ENCODE assay signal across 15 cellular contexts in genomic region chr1:93556291-93556690, GRCh38.
DNase-seq lines count a peak whose midpoint lies in the region; ATAC-seq and TF ChIP-seq lines count a peak whose summit lies in the region.
"Had no signal": no experiment of that assay in that cellular context is flagged by ENCODE, and none has a peak within 500 bp of the region (broad histone marks: within the 10 kb centered on the region; RNA-seq: fewer than 3 reads in every experiment).

No MANE protein-coding gene starts in this region.

- no peaks in the 10 kb centered on the region for H3K9me3 Mint-ChIP-seq in stimulated activated naive CD8-positive, alpha-beta T cell treated with anti-CD3 and anti-CD28 coated beads, Interleukin-15, amount 100 ng/mL, for 72 hours
- H3K9me3 Mint-ChIP-seq: activated CD4-positive, alpha-beta memory T cell treated with anti-CD3 and anti-CD28 coated beads, Interleukin-2, amount 10 ng/mL, durations not matched to agents 7 days and 5 days; immature natural killer cell had no signal

- H3K36me3 ChIP-seq in Karpas-422 (ENCODE audit: insufficient read depth, low read length) (no peaks in the 10 kb centered on the region), gastrocnemius medialis (peaks cover 0 to 11% of the 10 kb centered on the region in 2 donors)
- H3K36me3 ChIP-seq: ovary had no signal

- peaks cover 9% of the 10 kb centered on the region for H3K4me1 Mint-ChIP-seq in stimulated activated naive CD8-positive, alpha-beta T cell treated with anti-CD3 and anti-CD28 coated beads, Interleukin-15, amount 100 ng/mL, for 72 hours

- POLR2A ChIA-PET in RWPE1 (lab: Yijun Ruan, JAX; ENCODE audit: low non-redundant PET): no interaction called here

- no peaks in the 10 kb centered on the region for H3K79me2 ChIP-seq in Karpas-422 (ENCODE audit: low read length)

- H3K9me3 ChIP-seq in Karpas-422 (ENCODE audit: low read length) (no peaks in the 10 kb centered on the region), gastrocnemius medialis (no peaks in the 10 kb centered on the region)
- H3K9me3 ChIP-seq: ascending aorta, ovary had no signal

- DNase-seq in NCI-H2196 (lab: John Stamatoyannopoulos, UW; ENCODE audit: unreplicated experiment) (peak; percentile 41), NCI-H2196 treated with DMSO at 0.1 percent for 48 hours (lab: John Stamatoyannopoulos, UW; ENCODE audit: unreplicated experiment) (no peak), Karpas-422 (peak; percentile 25), RWPE1 (ENCODE audit: low spot score) (peak; percentile 22), gastrocnemius medialis (no peak), NK-92 (lab: John Stamatoyannopoulos, UW; ENCODE audit: unreplicated experiment) (no peak), HCEC 1CT (no peak)
- DNase-seq in stimulated activated naive CD8-positive, alpha-beta T cell treated with anti-CD3 and anti-CD28 coated beads, Interleukin-15, amount 100 ng/mL, for 72 hours: no peak
- DNase-seq: activated CD4-positive, alpha-beta memory T cell treated with anti-CD3 and anti-CD28 coated beads, Interleukin-2, amount 10 ng/mL, durations not matched to agents 7 days and 5 days; activated effector memory CD4-positive, alpha-beta T cell treated with Interleukin-2 at 50 U/mL for 16 hours; immature natural killer cell; ovary; stimulated activated CD4-positive, alpha-beta T cell treated with anti-CD3 and anti-CD28 coated beads, Interleukin-12 subunit alpha, Interleukin-12 subunit beta, amount 100 ng/mL, for 4 hours had no signal

- CTCF ChIA-PET in RWPE1 (lab: Yijun Ruan, JAX): interaction anchor here (0.6 kb wide), 1 partner anchor 18 kb away, joined by 4 read pairs; no protein-coding TSS in a partner anchor

- TF ChIP-seq POLR2A in gastrocnemius medialis (IDR thresholded peaks at IDR 0.05): no peak

- H3K27ac ChIP-seq in Karpas-422 (ENCODE audit: low read length) (no peak overlapping the region), RWPE1 (no peak overlapping the region), gastrocnemius medialis (peak overlapping the region; percentile 71 to 80 (median 76))
- H3K27ac ChIP-seq: ascending aorta, ovary had no signal

- H3K27me3 ChIP-seq in Karpas-422 (ENCODE audit: low read length) (no peaks in the 10 kb centered on the region), gastrocnemius medialis (no peaks in the 10 kb centered on the region)
- H3K27me3 ChIP-seq: ascending aorta, ovary had no signal

- TF ChIP-seq CTCF in RWPE1 (conservative IDR thresholded peaks at IDR 0.05; ENCODE audit: low read depth) (no peak), gastrocnemius medialis (IDR thresholded peaks at IDR 0.05 in 4 of 5, conservative IDR thresholded peaks at IDR 0.05 in 1 of 5) (no peak)

- H3K4me3 Mint-ChIP-seq in stimulated activated naive CD8-positive, alpha-beta T cell treated with anti-CD3 and anti-CD28 coated beads, Interleukin-15, amount 100 ng/mL, for 72 hours: no peak overlapping the region
- H3K4me3 Mint-ChIP-seq: activated CD4-positive, alpha-beta memory T cell treated with anti-CD3 and anti-CD28 coated beads, Interleukin-2, amount 10 ng/mL, durations not matched to agents 7 days and 5 days; immature natural killer cell; mesothelial cell of epicardium had no signal

- intact Hi-C loops in gastrocnemius medialis (cut with DNase I; ENCODE audit: low total_unique reads): no loop called here

- no peak overlapping the region for H3K4me2 ChIP-seq in Karpas-422 (ENCODE audit: low read depth, low read length, poor library complexity, severe bottlenecking)

- ATAC-seq in gastrocnemius medialis: no peak
- no peak for ATAC-seq in stimulated activated naive CD8-positive, alpha-beta T cell treated with anti-CD3 and anti-CD28 coated beads, Interleukin-15, amount 100 ng/mL, for 72 hours

- H3K4me3 ChIP-seq in Karpas-422 (ENCODE audit: low read length) (no peak overlapping the region), gastrocnemius medialis (no peak overlapping the region)
- H3K4me3 ChIP-seq: ascending aorta, ovary had no signal

- no peaks in the 10 kb centered on the region for H3K27me3 Mint-ChIP-seq in stimulated activated naive CD8-positive, alpha-beta T cell treated with anti-CD3 and anti-CD28 coated beads, Interleukin-15, amount 100 ng/mL, for 72 hours

- in situ Hi-C loops in gastrocnemius medialis (cut with MboI; ENCODE audit: low sequenced_read_pairs in 4 of 4): no loop called here

- no peaks in the 10 kb centered on the region for H4K20me1 ChIP-seq in Karpas-422 (ENCODE audit: insufficient read depth, low read depth, low read length)

- no peak overlapping the region for H3K9ac ChIP-seq in Karpas-422 (ENCODE audit: low read length)

- H2AFZ ChIP-seq in Karpas-422 (ENCODE audit: low read length): no peak overlapping the region

- H3K9me2 ChIP-seq in Karpas-422 (replicated peaks; ENCODE audit: insufficient read depth, low read length): no peaks in the 10 kb centered on the region

- H3K27ac Mint-ChIP-seq in stimulated activated naive CD8-positive, alpha-beta T cell treated with anti-CD3 and anti-CD28 coated beads, Interleukin-15, amount 100 ng/mL, for 72 hours: no peak overlapping the region
- H3K27ac Mint-ChIP-seq: activated CD4-positive, alpha-beta memory T cell treated with anti-CD3 and anti-CD28 coated beads, Interleukin-2, amount 10 ng/mL, durations not matched to agents 7 days and 5 days; immature natural killer cell; mesothelial cell of epicardium had no signal

- H3K4me1 ChIP-seq in Karpas-422 (ENCODE audit: low read length): peaks cover 16% of the 10 kb centered on the region
- H3K4me1 ChIP-seq in gastrocnemius medialis: peaks cover 41 to 44% of the 10 kb centered on the region in 2 donors
- H3K4me1 ChIP-seq: ascending aorta had no signal

Comparison
In these comparisons a context has a peak if more than half of its experiments do, and no peak if none do; other contexts are left out.
1. DNase-seq: peak in NCI-H2196 (single experiment), Karpas-422 (single experiment) and RWPE1 (single experiment); none in NCI-H2196 treated with DMSO at 0.1 percent for 48 hours (single experiment), gastrocnemius medialis (0 of 2), stimulated activated naive CD8-positive, alpha-beta T cell treated with anti-CD3 and anti-CD28 coated beads, Interleukin-15, amount 100 ng/mL, for 72 hours (0 of 2), NK-92 (single experiment) and HCEC 1CT (single experiment).
2. H3K27ac ChIP-seq: peak in gastrocnemius medialis (4 of 4); none in Karpas-422 (single experiment) and RWPE1 (single experiment).